In the genomic region with DNA sequence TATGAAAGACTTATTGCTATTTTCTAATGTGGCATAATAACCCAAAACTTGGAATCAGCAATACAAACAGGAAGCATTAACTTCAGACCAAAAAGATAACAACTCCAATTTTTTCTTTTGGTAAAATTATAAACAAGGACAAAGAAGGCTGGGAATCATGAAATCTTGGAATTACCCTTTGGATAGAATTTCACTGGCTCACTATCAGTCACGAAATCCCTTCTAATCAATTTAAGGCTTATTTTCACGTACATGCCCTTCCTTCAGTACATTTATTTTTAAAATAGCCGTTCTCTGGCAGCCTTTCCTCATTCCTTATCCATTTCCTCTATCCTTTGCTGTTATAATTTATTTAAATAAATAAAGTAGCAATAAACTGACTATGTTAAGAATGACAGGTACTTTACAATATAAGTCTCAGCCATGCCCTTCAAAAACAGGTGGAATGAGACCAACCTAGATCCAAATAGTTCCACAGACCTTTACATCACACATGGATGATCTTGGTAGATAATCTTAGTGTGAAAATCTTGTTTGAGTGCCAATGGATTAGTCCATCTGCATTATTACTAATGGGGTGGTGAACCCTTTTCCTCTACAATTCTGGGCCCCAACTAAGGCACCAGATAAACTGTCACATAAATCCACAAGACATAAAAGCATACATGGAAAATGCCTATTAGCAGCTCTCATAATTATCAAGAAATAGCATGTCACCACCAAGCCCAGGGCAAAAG, we compare ENCODE assay signal across 18 cellular contexts. TPM values are rescaled to one million over a fixed set of nuclear protein-coding genes. Genes with fewer than 3 reads are reported as not detected.
DNase-seq lines count a peak whose midpoint lies in the region; ATAC-seq and TF ChIP-seq lines count a peak whose summit lies in the region.
"Had no signal": no experiment of that assay in that cellular context is flagged by ENCODE, and none has a peak within 500 bp of the region (broad histone marks: within the 10 kb centered on the region; RNA-seq: fewer than 3 reads in every experiment).

No MANE protein-coding gene starts in this region.

- H3K9me3 ChIP-seq in adipocyte (ENCODE audit: control insufficient read depth, low read length) (peaks cover under 1% of the 10 kb centered on the region), spleen (peaks cover 0 to 9% (median 3%) of the 10 kb centered on the region in 8 donors), Karpas-422 (ENCODE audit: low read length) (no peaks in the 10 kb centered on the region)
- H3K9me3 ChIP-seq: body of pancreas had no signal

- no peaks in the 10 kb centered on the region for H4K20me1 ChIP-seq in Karpas-422 (ENCODE audit: insufficient read depth, low read depth, low read length)

- no peaks in the 10 kb centered on the region for H3K79me2 ChIP-seq in Karpas-422 (ENCODE audit: low read length)

- no peak overlapping the region for H2AFZ ChIP-seq in Karpas-422 (ENCODE audit: low read length)

- H3K4me3 ChIP-seq in adipocyte (ENCODE audit: low read length) (peak overlapping the region; percentile 49), spleen (no peak overlapping the region), Karpas-422 (ENCODE audit: low read length) (no peak overlapping the region)
- H3K4me3 ChIP-seq: body of pancreas had no signal

- no peaks in the 10 kb centered on the region for H3K27me3 ChIP-seq in adipocyte (replicated peaks; ENCODE audit: control insufficient read depth, insufficient read depth, low read length)
- H3K27me3 ChIP-seq in foreskin keratinocyte: no peaks in the 10 kb centered on the region
- H3K27me3 ChIP-seq in spleen (replicated peaks in 1 of 7): no peaks in the 10 kb centered on the region
- H3K27me3 ChIP-seq in Karpas-422 (ENCODE audit: low read length): no peaks in the 10 kb centered on the region
- H3K27me3 ChIP-seq: body of pancreas had no signal

- H3K4me2 ChIP-seq in Karpas-422 (ENCODE audit: low read depth, low read length, poor library complexity, severe bottlenecking): no peak overlapping the region

- H3K36me3 ChIP-seq in adipocyte (ENCODE audit: control insufficient read depth, insufficient read depth, low read length, severe bottlenecking) (no peaks in the 10 kb centered on the region), spleen (no peaks in the 10 kb centered on the region), Karpas-422 (ENCODE audit: insufficient read depth, low read length) (no peaks in the 10 kb centered on the region)

- intact Hi-C loops in spleen (cut with DNase I; ENCODE audit: low total_unique reads): no loop called here

- no peak for TF ChIP-seq CTCF in foreskin keratinocyte (conservative IDR thresholded peaks at IDR 0.05)
- TF ChIP-seq CTCF in spleen (IDR thresholded peaks at IDR 0.05 in 8 of 11, conservative IDR thresholded peaks at IDR 0.05 in 3 of 11): no peak

- no peak for TF ChIP-seq POLR2A in spleen (IDR thresholded peaks at IDR 0.05)

- DNase-seq in ELR (ENCODE audit: low read depth) (peak; percentile 19), adipocyte (ENCODE audit: low read depth) (peak; percentile 31), foreskin keratinocyte (no peak), spleen (no peak), Karpas-422 (no peak), amniotic stem cell (lab: John Stamatoyannopoulos, UW) (no peak)
- no peak for DNase-seq in stimulated activated CD4-positive, alpha-beta T cell treated with anti-CD3 and anti-CD28 coated beads, Interleukin-15, amount 100 ng/mL, for 24 hours
- DNase-seq: activated CD4-positive, alpha-beta T cell treated with anti-CD3 and anti-CD28 coated beads, Interleukin-2, amount 50 U/mL, for 4 hours; activated naive CD4-positive, alpha-beta T cell treated with anti-CD3 and anti-CD28 coated beads for 36 hours; CD8-positive, alpha-beta memory T cell; DMS79; H9; NCI-H1436; NCI-H2227 treated with DMSO at 0.1 percent for 48 hours; small intestine; T-helper 1 cell had no signal

- peak overlapping the region; percentile 45 for H3K9ac ChIP-seq in adipocyte (ENCODE audit: low read length)
- no peak overlapping the region for H3K9ac ChIP-seq in Karpas-422 (ENCODE audit: low read length)

- 45 to 72% (median 65%) methylated on average over 3 of the region's 3 CpGs for WGBS in spleen, 5 donors

- no peaks in the 10 kb centered on the region for H3K9me2 ChIP-seq in Karpas-422 (replicated peaks; ENCODE audit: insufficient read depth, low read length)

- H3K27ac ChIP-seq in foreskin keratinocyte (peak overlapping the region; percentile 33), spleen (peak overlapping the region in 6 of 8 donors; percentile 1 to 55 (median 36)), Karpas-422 (ENCODE audit: low read length) (no peak overlapping the region)
- H3K27ac ChIP-seq: body of pancreas had no signal

- H3K4me1 ChIP-seq in adipocyte (ENCODE audit: control insufficient read depth, insufficient read depth, low read length) (peaks cover 43% of the 10 kb centered on the region), foreskin keratinocyte (peaks cover 12% of the 10 kb centered on the region), spleen (no peaks in the 10 kb centered on the region), Karpas-422 (ENCODE audit: low read length) (no peaks in the 10 kb centered on the region)
- H3K4me1 ChIP-seq: body of pancreas had no signal

- ATAC-seq in foreskin keratinocyte (peak; percentile 15), HG02798 (IDR thresholded peaks at IDR 0.05; ENCODE audit: poor library complexity, unreplicated experiment) (no peak)

RNA-seq across cellular contexts. Expression of a gene that starts 38.9 kb away (rescaled TPM):
- total RNA-seq in foreskin keratinocyte: 2.0 and 2.7 TPM in 2 replicates
- polyA plus RNA-seq in foreskin keratinocyte: 0.62 and 0.68 TPM in 2 replicates
- total RNA-seq in spleen: 10 to 100 TPM in 6 of 7 donors, 1 to 10 TPM in 1; 5.1 to 29.9 (median 23.0) TPM
- polyA plus RNA-seq in spleen: 10 to 100 TPM in 1 of 3 donors, 1 to 10 TPM in 2; 4.2 to 15.2 (median 4.9) TPM
- not detected in 2 replicates for total RNA-seq in Karpas-422 (2014; rRNA removed; shearing (Covaris generic); ENCODE audit: low replicate concordance)
- total RNA-seq: activated naive CD4-positive, alpha-beta T cell treated with anti-CD3 and anti-CD28 coated beads for 36 hours; CD8-positive, alpha-beta memory T cell had no signal
- polyA plus RNA-seq: CD8-positive, alpha-beta memory T cell had no signal

Comparison
In these comparisons a context has a peak if more than half of its experiments do, and no peak if none do; other contexts are left out.
1. DNase-seq: peak in ELR (single experiment) and adipocyte (single experiment); none in foreskin keratinocyte (0 of 2), spleen (single experiment), Karpas-422 (single experiment), stimulated activated CD4-positive, alpha-beta T cell treated with anti-CD3 and anti-CD28 coated beads, Interleukin-15, amount 100 ng/mL, for 24 hours (single experiment) and amniotic stem cell (single experiment).